In genomic region chr2:128424406-128424805, GRCh38 we compare ENCODE assay signal across 12 cellular contexts.
"Had no signal": no experiment of that assay in that cellular context is flagged by ENCODE, and none has a peak within 500 bp of the region (broad histone marks: within the 10 kb centered on the region; RNA-seq: fewer than 3 reads in every experiment).

No MANE protein-coding gene starts in this region.

- ATAC-seq: stimulated activated naive B cell treated with anti-CD40 and anti-IgM and Interleukin-4, amounts not matched to agents 10 μg/mL and 1 μg/mL and 100 μg/mL, for 72 hours had no signal

- H3K4me1 ChIP-seq: colonic mucosa, SJCRH30 had no signal

- H3K9me3 ChIP-seq: colonic mucosa, neutrophil, SJCRH30 had no signal

- H3K36me3 ChIP-seq: colonic mucosa, neutrophil, SJCRH30 had no signal

- H3K27ac ChIP-seq: colonic mucosa, neutrophil, SJCRH30 had no signal

- H3K4me3 ChIP-seq: colonic mucosa, SJCRH30 had no signal

- H3K27me3 ChIP-seq: colonic mucosa, neutrophil, SJCRH30 had no signal

- DNase-seq: activated CD4-positive, alpha-beta T cell treated with anti-CD3 and anti-CD28 coated beads, Interleukin-2, amount 50 U/mL, for 1 hour; activated naive CD4-positive, alpha-beta T cell treated with anti-CD3 and anti-CD28 coated beads for 36 hours; activated T-cell treated with anti-CD3 and anti-CD28 coated beads for 4 hours; colonic mucosa; effector CD8-positive, alpha-beta T cell; foreskin melanocyte; kidney glomerular epithelial cell; SJCRH30; stimulated activated CD4-positive, alpha-beta T cell treated with anti-CD3 and anti-CD28 coated beads, Interleukin-4, amount 100 ng/mL, for 1 hour; stimulated activated naive B cell treated with anti-CD40 and anti-IgM and Interleukin-4, amounts not matched to agents 10 μg/mL and 1 μg/mL and 100 μg/mL, for 72 hours; trophoblast cell had no signal
